Comparison of ENCODE assay signal across 16 cellular contexts in genomic region chr4:26941951-26942350, GRCh38.
DNase-seq lines count a peak whose midpoint lies in the region; ATAC-seq and TF ChIP-seq lines count a peak whose summit lies in the region.
"Had no signal": no experiment of that assay in that cellular context is flagged by ENCODE, and none has a peak within 500 bp of the region (broad histone marks: within the 10 kb centered on the region; RNA-seq: fewer than 3 reads in every experiment).

No MANE protein-coding gene starts in this region.

- peaks cover 86% of the 10 kb centered on the region for H3K4me1 Mint-ChIP-seq in activated naive CD4-positive, alpha-beta T cell treated with anti-CD3 and anti-CD28 coated beads, Interleukin-2, amount 50 U/mL, for 24 hours
- H3K4me1 Mint-ChIP-seq in central memory CD8-positive, alpha-beta T cell = peaks cover 56% of the 10 kb centered on the region
- H3K4me1 Mint-ChIP-seq in stimulated activated memory B cell treated with anti-CD40 and anti-IgM and Interleukin-4, amounts not matched to agents 10 μg/mL and 1 μg/mL and 100 μg/mL, for 72 hours = peaks cover 64% of the 10 kb centered on the region

- no peak overlapping the region for H3K4me3 ChIP-seq in Loucy (ENCODE audit: low read length, poor library complexity, severe bottlenecking)
- H3K4me3 ChIP-seq: A549, HAP-1 had no signal

- no peaks in the 10 kb centered on the region for H3K27me3 ChIP-seq in Loucy (ENCODE audit: insufficient read depth, low read length, poor library complexity, severe bottlenecking)

- no peak overlapping the region for H2AFZ ChIP-seq in Loucy (ENCODE audit: low read length)

- H3K9ac ChIP-seq in Loucy (ENCODE audit: low read depth, low read length, poor library complexity, severe bottlenecking) = no peak overlapping the region

- H3K36me3 ChIP-seq in Loucy (ENCODE audit: insufficient read depth, low read length) = no peaks in the 10 kb centered on the region
- H3K36me3 ChIP-seq: HAP-1 had no signal

- H4K20me1 ChIP-seq in Loucy (ENCODE audit: insufficient read depth, low read length, poor library complexity, severe bottlenecking) = no peaks in the 10 kb centered on the region

- no peaks in the 10 kb centered on the region for H3K9me3 Mint-ChIP-seq in activated naive CD4-positive, alpha-beta T cell treated with anti-CD3 and anti-CD28 coated beads, Interleukin-2, amount 50 U/mL, for 24 hours
- peaks cover 0 to 13% of the 10 kb centered on the region in 2 donors for H3K9me3 Mint-ChIP-seq in activated naive CD4-positive, alpha-beta T cell treated with anti-CD3 and anti-CD28 coated beads, Interleukin-2, amount 50 U/mL, for 72 hours
- no peaks in the 10 kb centered on the region for H3K9me3 Mint-ChIP-seq in central memory CD8-positive, alpha-beta T cell
- H3K9me3 Mint-ChIP-seq in stimulated activated memory B cell treated with anti-CD40 and anti-IgM and Interleukin-4, amounts not matched to agents 10 μg/mL and 1 μg/mL and 100 μg/mL, for 72 hours = no peaks in the 10 kb centered on the region

- peaks cover 8% of the 10 kb centered on the region for H3K36me3 Mint-ChIP-seq in activated naive CD4-positive, alpha-beta T cell treated with anti-CD3 and anti-CD28 coated beads, Interleukin-2, amount 50 U/mL, for 24 hours
- H3K36me3 Mint-ChIP-seq in activated naive CD4-positive, alpha-beta T cell treated with anti-CD3 and anti-CD28 coated beads, Interleukin-2, amount 50 U/mL, for 72 hours = peaks cover 0 to 40% of the 10 kb centered on the region in 2 donors
- H3K36me3 Mint-ChIP-seq in central memory CD8-positive, alpha-beta T cell (ENCODE audit: insufficient read depth) = no peaks in the 10 kb centered on the region
- peaks cover 18% of the 10 kb centered on the region for H3K36me3 Mint-ChIP-seq in stimulated activated memory B cell treated with anti-CD40 and anti-IgM and Interleukin-4, amounts not matched to agents 10 μg/mL and 1 μg/mL and 100 μg/mL, for 72 hours

- H3K9me2 ChIP-seq in Loucy (replicated peaks; ENCODE audit: low read depth, low read length) = no peaks in the 10 kb centered on the region

- H3K4me1 ChIP-seq in Loucy (ENCODE audit: insufficient read depth, low read length, poor library complexity, severe bottlenecking) = peaks cover 12% of the 10 kb centered on the region
- H3K4me1 ChIP-seq: A549, HAP-1 had no signal

- no peak for ATAC-seq in activated naive CD4-positive, alpha-beta T cell treated with anti-CD3 and anti-CD28 coated beads, Interleukin-2, amount 50 U/mL, for 72 hours
- ATAC-seq in central memory CD8-positive, alpha-beta T cell (replicated peaks; ENCODE audit: extremely low read depth, poor library complexity, severe bottlenecking) = no peak
- ATAC-seq in stimulated activated memory B cell treated with anti-CD40 and anti-IgM and Interleukin-4, amounts not matched to agents 10 μg/mL and 1 μg/mL and 100 μg/mL, for 72 hours = no peak
- no peak for ATAC-seq in GM21528 (IDR thresholded peaks at IDR 0.05; ENCODE audit: low FRiP score, unreplicated experiment)
- ATAC-seq: A549, HepG2 had no signal

- no peaks in the 10 kb centered on the region for H3K27me3 Mint-ChIP-seq in activated naive CD4-positive, alpha-beta T cell treated with anti-CD3 and anti-CD28 coated beads, Interleukin-2, amount 50 U/mL, for 24 hours
- H3K27me3 Mint-ChIP-seq in central memory CD8-positive, alpha-beta T cell = no peaks in the 10 kb centered on the region
- no peaks in the 10 kb centered on the region for H3K27me3 Mint-ChIP-seq in stimulated activated memory B cell treated with anti-CD40 and anti-IgM and Interleukin-4, amounts not matched to agents 10 μg/mL and 1 μg/mL and 100 μg/mL, for 72 hours
- H3K27me3 Mint-ChIP-seq: CD4-positive, CD25-positive, alpha-beta regulatory T cell had no signal

- no peak overlapping the region for H3K4me2 ChIP-seq in Loucy (ENCODE audit: low read depth, low read length, poor library complexity, severe bottlenecking)
- H3K4me2 ChIP-seq: A549 had no signal

- peak; percentile 24; the same call in 1 of the 2 replicates for TF ChIP-seq CTCF in Loucy (conservative IDR thresholded peaks at IDR 0.05; ENCODE audit: low read length)

- peaks cover 14% of the 10 kb centered on the region; the same call in 1 of the 2 replicates for H3K79me2 ChIP-seq in Loucy (ENCODE audit: insufficient read depth, low read length)

- DNase-seq in activated naive CD4-positive, alpha-beta T cell treated with anti-CD3 and anti-CD28 coated beads, Interleukin-2, amount 50 U/mL, for 72 hours (ENCODE audit: low spot score in 2 of 2) = no peak
- no peak for DNase-seq in central memory CD8-positive, alpha-beta T cell (ENCODE audit: low spot score in 2 of 2)
- DNase-seq in dedifferentiated amniotic fluid mesenchymal stem cell (ENCODE audit: extremely low spot score) = no peak
- DNase-seq: CD4-positive, CD25-positive, alpha-beta regulatory T cell; GF-D8; NCI-H1105 treated with DMSO at 0.1 percent for 48 hours; NCI-H187 treated with DMSO at 0.1 percent for 48 hours; NCI-H774; SHP77 had no signal

- no peak overlapping the region for H3K27ac Mint-ChIP-seq in activated naive CD4-positive, alpha-beta T cell treated with anti-CD3 and anti-CD28 coated beads, Interleukin-2, amount 50 U/mL, for 24 hours
- no peak overlapping the region for H3K27ac Mint-ChIP-seq in activated naive CD4-positive, alpha-beta T cell treated with anti-CD3 and anti-CD28 coated beads, Interleukin-2, amount 50 U/mL, for 72 hours
- peak overlapping the region; percentile 50 for H3K27ac Mint-ChIP-seq in central memory CD8-positive, alpha-beta T cell (ENCODE audit: low read depth)
- peak overlapping the region; percentile 15 for H3K27ac Mint-ChIP-seq in stimulated activated memory B cell treated with anti-CD40 and anti-IgM and Interleukin-4, amounts not matched to agents 10 μg/mL and 1 μg/mL and 100 μg/mL, for 72 hours

- peak overlapping the region; percentile 6 for H3K4me3 Mint-ChIP-seq in activated naive CD4-positive, alpha-beta T cell treated with anti-CD3 and anti-CD28 coated beads, Interleukin-2, amount 50 U/mL, for 24 hours
- no peak overlapping the region for H3K4me3 Mint-ChIP-seq in central memory CD8-positive, alpha-beta T cell
- H3K4me3 Mint-ChIP-seq in stimulated activated memory B cell treated with anti-CD40 and anti-IgM and Interleukin-4, amounts not matched to agents 10 μg/mL and 1 μg/mL and 100 μg/mL, for 72 hours = no peak overlapping the region
- H3K4me3 Mint-ChIP-seq: CD4-positive, CD25-positive, alpha-beta regulatory T cell had no signal

- H3K9me3 ChIP-seq in Loucy (ENCODE audit: insufficient read depth, low read depth, low read length) = no peaks in the 10 kb centered on the region
- H3K9me3 ChIP-seq: A549, HAP-1 had no signal

- no peaks in the 10 kb centered on the region for H3F3A ChIP-seq in Loucy (ENCODE audit: low read depth)

Comparison
In these comparisons a context has a peak if more than half of its experiments do, and no peak if none do; other contexts are left out.
1. H3K27ac Mint-ChIP-seq: peak in central memory CD8-positive, alpha-beta T cell (single experiment) and stimulated activated memory B cell treated with anti-CD40 and anti-IgM and Interleukin-4, amounts not matched to agents 10 μg/mL and 1 μg/mL and 100 μg/mL, for 72 hours (single experiment); none in activated naive CD4-positive, alpha-beta T cell treated with anti-CD3 and anti-CD28 coated beads, Interleukin-2, amount 50 U/mL, for 24 hours (single experiment) and activated naive CD4-positive, alpha-beta T cell treated with anti-CD3 and anti-CD28 coated beads, Interleukin-2, amount 50 U/mL, for 72 hours (0 of 2).